Comparison of ENCODE assay signal across 8 cellular contexts in genomic region chr7:51123322-51124021, GRCh38.
A peak's percentile ranks its signal among the peaks of the same experiment; 100 is the strongest.
DNase-seq lines count a peak whose midpoint lies in the region; ATAC-seq, FAIRE-seq and TF ChIP-seq lines count a peak whose summit lies in the region.

No MANE protein-coding gene starts in this region.

- peaks cover 20% of the 10 kb centered on the region for H3K4me1 Mint-ChIP-seq in astrocyte (ENCODE audit: low read depth, unreplicated experiment)
- H3K4me1 Mint-ChIP-seq in endodermal cell = peaks cover 25% of the 10 kb centered on the region

- H3K36me3 ChIP-seq in astrocyte (ENCODE audit: insufficient read depth, low read length) = no peaks in the 10 kb centered on the region
- no peaks in the 10 kb centered on the region for H3K36me3 ChIP-seq in endodermal cell (ENCODE audit: control insufficient read depth, insufficient read depth, low read length)

- no peak overlapping the region for H2AFZ ChIP-seq in astrocyte (ENCODE audit: low read depth, low read length)

- 94 to 100% methylated on average over 2 to 3 of the region's 3 CpGs for WGBS in endodermal cell (ENCODE audit: insufficient coverage in 1 of 2, insufficient read length in 1 of 2), 2 experiments

- no peaks in the 10 kb centered on the region for H3K79me2 ChIP-seq in astrocyte (ENCODE audit: insufficient read depth, low read length)

- ATAC-seq in HG03159 (IDR thresholded peaks at IDR 0.05; ENCODE audit: unreplicated experiment) (no peak), HG03196 (IDR thresholded peaks at IDR 0.05; ENCODE audit: unreplicated experiment) (no peak)

- H3K27ac ChIP-seq in astrocyte (ENCODE audit: low read depth, low read length) (peak overlapping the region; percentile 17), endodermal cell (ENCODE audit: low read depth, low read length) (no peak overlapping the region)

- no peaks in the 10 kb centered on the region for H3K9me3 ChIP-seq in astrocyte (ENCODE audit: insufficient read depth, low read depth, low read length)
- H3K9me3 ChIP-seq in endodermal cell (ENCODE audit: control insufficient read depth, low read length) = no peaks in the 10 kb centered on the region

- no peaks in the 10 kb centered on the region for H3K27me3 Mint-ChIP-seq in astrocyte (ENCODE audit: low read depth, unreplicated experiment)
- no peaks in the 10 kb centered on the region for H3K27me3 Mint-ChIP-seq in endodermal cell (ENCODE audit: insufficient read depth)

- H3K9ac ChIP-seq in astrocyte (ENCODE audit: low read length) = no peak overlapping the region
- no peak overlapping the region for H3K9ac ChIP-seq in endodermal cell (ENCODE audit: extremely low read depth, low read length, poor library complexity, severe bottlenecking)

- H3K27ac Mint-ChIP-seq in astrocyte (ENCODE audit: unreplicated experiment) = no peak overlapping the region
- no peak overlapping the region for H3K27ac Mint-ChIP-seq in endodermal cell

- H3K4me1 ChIP-seq in astrocyte (ENCODE audit: insufficient read depth, low read length) (peaks cover 18% of the 10 kb centered on the region), endodermal cell (ENCODE audit: control insufficient read depth, insufficient read depth, low read length) (peaks cover 5% of the 10 kb centered on the region)

- peak; percentile 89 for DNase-seq in COLO829 (ENCODE audit: low spot score)
- DNase-seq in NCI-H460 (ENCODE audit: extremely low read depth, low read depth) = peak; percentile 79
- peak; percentile 84 for DNase-seq in astrocyte (ENCODE audit: low read depth)
- DNase-seq in midbrain (lab: John Stamatoyannopoulos, UW) = peak; percentile 53
- peak; percentile 75 for DNase-seq in ureter (ENCODE audit: low spot score)
- no peak for DNase-seq in endodermal cell

- H3K4me3 ChIP-seq in astrocyte (ENCODE audit: insufficient read depth, low read depth, low read length) (no peak overlapping the region), endodermal cell (ENCODE audit: low read length) (no peak overlapping the region)

- H4K20me1 ChIP-seq in astrocyte (ENCODE audit: insufficient read depth, low read length) = no peaks in the 10 kb centered on the region

- no peak overlapping the region for H3K4me3 Mint-ChIP-seq in astrocyte (ENCODE audit: unreplicated experiment)
- no peak overlapping the region for H3K4me3 Mint-ChIP-seq in endodermal cell

- H3K27me3 ChIP-seq in astrocyte (ENCODE audit: insufficient read depth, low read length) = no peaks in the 10 kb centered on the region
- H3K27me3 ChIP-seq in endodermal cell (ENCODE audit: control insufficient read depth, insufficient read depth, low read length, poor library complexity, severe bottlenecking) = no peaks in the 10 kb centered on the region

- FAIRE-seq in astrocyte (lab: Jason Lieb, UNC) = peak; percentile 97

- TF ChIP-seq CTCF in astrocyte (IDR thresholded peaks at IDR 0.05; ENCODE audit: insufficient read depth, low read depth, low read length) (no peak), endodermal cell (conservative IDR thresholded peaks at IDR 0.05) (no peak)

- peak overlapping the region; percentile 42 for H3K4me2 ChIP-seq in astrocyte (ENCODE audit: low read length)

- H3K9me3 Mint-ChIP-seq in astrocyte (ENCODE audit: unreplicated experiment) (peaks cover 5% of the 10 kb centered on the region), endodermal cell (no peaks in the 10 kb centered on the region)

- peaks cover 4% of the 10 kb centered on the region for H3K36me3 Mint-ChIP-seq in astrocyte (ENCODE audit: low read depth, unreplicated experiment)
- H3K36me3 Mint-ChIP-seq in endodermal cell (ENCODE audit: low read depth) = no peaks in the 10 kb centered on the region
